Comparison of ENCODE assay signal across 1 cellular context in the genomic region with DNA sequence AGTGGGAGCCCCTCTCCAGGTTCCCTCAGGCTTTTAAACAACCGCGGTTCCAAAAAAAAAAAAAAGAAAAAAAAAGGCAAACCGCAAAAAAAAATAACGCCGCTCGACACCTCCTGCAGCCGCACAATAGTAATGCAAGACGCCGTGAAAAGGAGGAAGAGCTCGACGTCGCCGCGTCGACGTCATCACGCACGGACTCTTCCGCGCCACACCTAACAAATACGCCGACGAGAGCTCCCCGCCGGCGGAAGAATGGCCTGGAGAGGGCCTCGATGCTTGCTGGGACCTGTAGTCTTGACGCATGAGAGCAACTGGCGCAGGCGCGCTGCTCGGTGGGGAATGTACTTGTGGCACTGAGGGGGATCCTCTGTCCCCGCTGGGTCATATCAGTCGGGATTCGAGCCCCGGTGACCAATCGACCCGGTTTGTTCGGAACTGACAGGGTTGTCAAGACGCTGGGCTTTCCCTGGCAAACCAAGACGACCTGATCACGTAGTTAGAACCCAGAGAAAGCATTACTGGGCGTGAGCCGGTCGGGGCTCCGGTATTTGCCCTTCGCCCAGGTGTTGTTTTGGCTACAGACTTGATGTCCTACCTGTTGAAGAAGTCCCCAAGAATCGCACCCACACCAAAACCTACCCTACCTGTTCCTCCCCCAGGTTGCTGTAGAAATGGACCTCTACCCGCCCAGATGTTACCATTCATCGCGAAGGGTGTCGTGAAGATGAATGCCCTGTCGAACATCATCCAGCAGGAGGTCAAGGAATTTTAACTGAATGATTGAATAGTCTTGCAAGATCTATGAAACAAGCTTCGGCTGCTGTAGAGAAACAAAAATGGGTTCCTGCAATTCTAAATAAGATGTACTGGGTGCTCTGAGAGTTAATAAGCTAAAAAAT.
A peak's percentile ranks its signal among the peaks of the same experiment; 100 is the strongest.
TF ChIP-seq lines count a peak whose summit lies in the region.

Gene CBR4, minus strand, starts transcription at position 131 of the 899 bp plus-strand sequence. CDS start 166 bp downstream, outside the sequence.

TF ChIP-seq in K562, 482 proteins besides CTCF, POLR2A, EP300 and RAD21 (continued from another document and continues in another):
- TF ChIP-seq KHSRP (IDR thresholded peaks at IDR 0.05) (no peak), NCOA2 (IDR thresholded peaks at IDR 0.05; ENCODE audit: partially characterized antibody in 2 of 2) (no peak), ATF6 (CRISPR knock-in tag; IDR thresholded peaks at IDR 0.05) (0 out of 2 replicates have a peak, but pooled peaks have one; percentile 14), NEUROD1 (IDR thresholded peaks at IDR 0.05; ENCODE audit: borderline replicate concordance, low read depth, low read length, partially characterized antibody) (peak; percentile 10), TBP (optimal IDR thresholded peaks at IDR 0.05; ENCODE audit: low read depth, low read length) (peak; percentile 88), NR3C1 (CRISPR knock-in tag; IDR thresholded peaks at IDR 0.05) (no peak), ZNF75A (CRISPR knock-in tag; IDR thresholded peaks at IDR 0.05) (no peak), HDGF (IDR thresholded peaks at IDR 0.05) (no peak), IRF9 (tag; IDR thresholded peaks at IDR 0.05) (no peak), BCL6 (CRISPR knock-in tag; IDR thresholded peaks at IDR 0.05) (no peak), ZC3H4 (CRISPR knock-in tag; IDR thresholded peaks at IDR 0.05; ENCODE audit: borderline replicate concordance) (no peak), DIDO1 (tag; IDR thresholded peaks at IDR 0.05; ENCODE audit: low read depth) (no peak; the same call in 1 of the 2 replicates), L3MBTL2 (IDR thresholded peaks at IDR 0.05) (no peak), ZNF778 (CRISPR knock-in tag; IDR thresholded peaks at IDR 0.05) (no peak), SMAD4 (CRISPR knock-in tag; conservative IDR thresholded peaks at IDR 0.05) (0 out of 2 replicates have a peak, but pooled peaks have one; percentile 2), ZC3H11A (IDR thresholded peaks at IDR 0.05; ENCODE audit: low read depth, low read length) (no peak), GATAD2A (IDR thresholded peaks at IDR 0.05) (no peak), TSHZ1 (CRISPR knock-in tag; IDR thresholded peaks at IDR 0.05) (no peak), TCF7L2 (IDR thresholded peaks at IDR 0.05; ENCODE audit: low read depth, low read length) (no peak; the same call in 1 of the 2 replicates), HIVEP1 (CRISPR knock-in tag; IDR thresholded peaks at IDR 0.05) (no peak), PTBP1 (IDR thresholded peaks at IDR 0.05; ENCODE audit: low read depth, low read length) (no peak), ZBTB11 (CRISPR knock-in tag; IDR thresholded peaks at IDR 0.05) (peak in 1 of 3 experiments; percentile 69; a peak in 1 of 6 replicates), PYGO2 (tag; IDR thresholded peaks at IDR 0.05) (no peak), MNT (conservative IDR thresholded peaks at IDR 0.05) (peak in 1 of 2 experiments; percentile 33; a peak in 1 of 4 replicates), ATF2 (CRISPR knock-in tag; IDR thresholded peaks at IDR 0.05) (no peak), HNRNPK (IDR thresholded peaks at IDR 0.05; ENCODE audit: low read depth, low read length, poor library complexity, severe bottlenecking) (no peak), C11orf30 (IDR thresholded peaks at IDR 0.05; ENCODE audit: low read depth) (peak; percentile 51; the same call in 1 of the 2 replicates), ZNF668 (CRISPR knock-in tag; IDR thresholded peaks at IDR 0.05) (no peak), CXXC5 (CRISPR knock-in tag; IDR thresholded peaks at IDR 0.05) (peak; percentile 48; the same call in 1 of the 2 replicates), HMG20B (CRISPR knock-in tag; IDR thresholded peaks at IDR 0.05) (no peak), ZBTB8A (IDR thresholded peaks at IDR 0.05; ENCODE audit: partially characterized antibody) (no peak), XRCC5 (IDR thresholded peaks at IDR 0.05; ENCODE audit: low read depth, low read length) (no peak)
- TF ChIP-seq, protein P1, sequence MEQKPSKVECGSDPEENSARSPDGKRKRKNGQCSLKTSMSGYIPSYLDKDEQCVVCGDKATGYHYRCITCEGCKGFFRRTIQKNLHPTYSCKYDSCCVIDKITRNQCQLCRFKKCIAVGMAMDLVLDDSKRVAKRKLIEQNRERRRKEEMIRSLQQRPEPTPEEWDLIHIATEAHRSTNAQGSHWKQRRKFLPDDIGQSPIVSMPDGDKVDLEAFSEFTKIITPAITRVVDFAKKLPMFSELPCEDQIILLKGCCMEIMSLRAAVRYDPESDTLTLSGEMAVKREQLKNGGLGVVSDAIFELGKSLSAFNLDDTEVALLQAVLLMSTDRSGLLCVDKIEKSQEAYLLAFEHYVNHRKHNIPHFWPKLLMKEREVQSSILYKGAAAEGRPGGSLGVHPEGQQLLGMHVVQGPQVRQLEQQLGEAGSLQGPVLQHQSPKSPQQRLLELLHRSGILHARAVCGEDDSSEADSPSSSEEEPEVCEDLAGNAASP (IDR thresholded peaks at IDR 0.05), result no peak
- TF ChIP-seq, protein P2, sequence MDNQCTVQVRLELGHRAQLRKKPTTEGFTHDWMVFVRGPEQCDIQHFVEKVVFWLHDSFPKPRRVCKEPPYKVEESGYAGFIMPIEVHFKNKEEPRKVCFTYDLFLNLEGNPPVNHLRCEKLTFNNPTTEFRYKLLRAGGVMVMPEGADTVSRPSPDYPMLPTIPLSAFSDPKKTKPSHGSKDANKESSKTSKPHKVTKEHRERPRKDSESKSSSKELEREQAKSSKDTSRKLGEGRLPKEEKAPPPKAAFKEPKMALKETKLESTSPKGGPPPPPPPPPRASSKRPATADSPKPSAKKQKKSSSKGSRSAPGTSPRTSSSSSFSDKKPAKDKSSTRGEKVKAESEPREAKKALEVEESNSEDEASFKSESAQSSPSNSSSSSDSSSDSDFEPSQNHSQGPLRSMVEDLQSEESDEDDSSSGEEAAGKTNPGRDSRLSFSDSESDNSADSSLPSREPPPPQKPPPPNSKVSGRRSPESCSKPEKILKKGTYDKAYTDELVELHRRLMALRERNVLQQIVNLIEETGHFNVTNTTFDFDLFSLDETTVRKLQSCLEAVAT (IDR thresholded peaks at IDR 0.05), result peak in 1 of 2 experiments; percentile 93; a peak in 1 of 4 replicates
- TF ChIP-seq, protein P3, sequence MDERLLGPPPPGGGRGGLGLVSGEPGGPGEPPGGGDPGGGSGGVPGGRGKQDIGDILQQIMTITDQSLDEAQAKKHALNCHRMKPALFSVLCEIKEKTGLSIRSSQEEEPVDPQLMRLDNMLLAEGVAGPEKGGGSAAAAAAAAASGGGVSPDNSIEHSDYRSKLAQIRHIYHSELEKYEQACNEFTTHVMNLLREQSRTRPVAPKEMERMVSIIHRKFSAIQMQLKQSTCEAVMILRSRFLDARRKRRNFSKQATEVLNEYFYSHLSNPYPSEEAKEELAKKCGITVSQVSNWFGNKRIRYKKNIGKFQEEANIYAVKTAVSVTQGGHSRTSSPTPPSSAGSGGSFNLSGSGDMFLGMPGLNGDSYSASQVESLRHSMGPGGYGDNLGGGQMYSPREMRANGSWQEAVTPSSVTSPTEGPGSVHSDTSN (CRISPR knock-in tag; IDR thresholded peaks at IDR 0.05; ENCODE audit: low read depth), result no peak
- TF ChIP-seq, protein P3 (tag; conservative IDR thresholded peaks at IDR 0.05; ENCODE audit: low read depth), result peak; percentile 63
